ENCODE assay signal across 8 cellular contexts in genomic region chr2:234953116-234954031, GRCh38. TPM values are rescaled to one million over a fixed set of nuclear protein-coding genes. Genes with fewer than 3 reads are reported as not detected.
DNase-seq lines count a peak whose midpoint lies in the region; ATAC-seq and TF ChIP-seq lines count a peak whose summit lies in the region.

No MANE protein-coding gene starts in this region.

- intact Hi-C loops in activated CD4-positive, alpha-beta memory T cell treated with anti-CD3 and anti-CD28 coated beads for 36 hours (cut with micrococcal nuclease) = loop anchor here (5.0 kb wide), 1 partner anchor 1224 kb away; no protein-coding TSS in a partner anchor
- intact Hi-C loops in right lobe of liver (cut with DNase I) = no loop called here

- H3K27me3 ChIP-seq in right lobe of liver = no peaks in the 10 kb centered on the region
- no peaks in the 10 kb centered on the region for H3K27me3 ChIP-seq in thoracic aorta (replicated peaks; ENCODE audit: insufficient read depth)
- peaks cover 3% of the 10 kb centered on the region for H3K27me3 ChIP-seq in effector memory CD4-positive, alpha-beta T cell (replicated peaks; ENCODE audit: control insufficient read depth, insufficient read depth, low read length, poor library complexity, severe bottlenecking)

- no peaks in the 10 kb centered on the region for H3K36me3 Mint-ChIP-seq in activated CD4-positive, alpha-beta memory T cell treated with anti-CD3 and anti-CD28 coated beads for 36 hours
- no peaks in the 10 kb centered on the region for H3K36me3 Mint-ChIP-seq in activated CD4-positive, alpha-beta memory T cell treated with anti-CD3 and anti-CD28 coated beads, Interleukin-2, amount 10 ng/mL, durations not matched to agents 7 days and 5 days (ENCODE audit: low read depth)
- H3K36me3 Mint-ChIP-seq in brain = peaks cover 12% of the 10 kb centered on the region

- H3K27ac ChIP-seq in right lobe of liver (peak overlapping the region; percentile 74 to 96 (median 94)), thoracic aorta (peak overlapping the region; percentile 64 to 68)
- no peak overlapping the region for H3K27ac ChIP-seq in effector memory CD4-positive, alpha-beta T cell (ENCODE audit: insufficient read depth, low read length, poor library complexity, severe bottlenecking)

- H3K4me1 ChIP-seq in right lobe of liver (peaks cover 0 to 25% (median 7%) of the 10 kb centered on the region in 4 donors), thoracic aorta (ENCODE audit: control insufficient read depth in 1 of 2, low read depth in 2 of 2) (peaks cover 0 to 28% of the 10 kb centered on the region in 2 donors)
- peaks cover 10% of the 10 kb centered on the region for H3K4me1 ChIP-seq in effector memory CD4-positive, alpha-beta T cell (ENCODE audit: control insufficient read depth, insufficient read depth, low read length, poor library complexity, severe bottlenecking)

- H3K4me1 Mint-ChIP-seq in activated CD4-positive, alpha-beta memory T cell treated with anti-CD3 and anti-CD28 coated beads for 36 hours (ENCODE audit: low read depth) = peaks cover 3% of the 10 kb centered on the region
- H3K4me1 Mint-ChIP-seq in activated CD4-positive, alpha-beta memory T cell treated with anti-CD3 and anti-CD28 coated beads, Interleukin-2, amount 10 ng/mL, durations not matched to agents 7 days and 5 days = peaks cover 8% of the 10 kb centered on the region
- H3K4me1 Mint-ChIP-seq in brain = peaks cover 78% of the 10 kb centered on the region

- H3K9me3 ChIP-seq in right lobe of liver (no peaks in the 10 kb centered on the region), thoracic aorta (no peaks in the 10 kb centered on the region)
- H3K9me3 ChIP-seq in effector memory CD4-positive, alpha-beta T cell (ENCODE audit: control insufficient read depth, low read length) = no peaks in the 10 kb centered on the region

- peak; percentile 21 to 41 (median 32) for ATAC-seq in right lobe of liver
- no peak for ATAC-seq in thoracic aorta (ENCODE audit: insufficient number of reproducible peaks, low FRiP score, low read depth)
- no peak for ATAC-seq in GM18861 (IDR thresholded peaks at IDR 0.05; ENCODE audit: unreplicated experiment)

- CTCF ChIA-PET in activated CD4-positive, alpha-beta memory T cell treated with anti-CD3 and anti-CD28 coated beads for 36 hours (lab: Charles Lee) = no interaction called here
- CTCF ChIA-PET in activated CD4-positive, alpha-beta memory T cell treated with anti-CD3 and anti-CD28 coated beads, Interleukin-2, amount 10 ng/mL, durations not matched to agents 7 days and 5 days (lab: Charles Lee) = no interaction called here

- H3K4me3 Mint-ChIP-seq in activated CD4-positive, alpha-beta memory T cell treated with anti-CD3 and anti-CD28 coated beads for 36 hours = peak overlapping the region; percentile 52
- no peak overlapping the region for H3K4me3 Mint-ChIP-seq in activated CD4-positive, alpha-beta memory T cell treated with anti-CD3 and anti-CD28 coated beads, Interleukin-2, amount 10 ng/mL, durations not matched to agents 7 days and 5 days
- peak overlapping the region; percentile 90 to 97 (median 95) for H3K4me3 Mint-ChIP-seq in brain

- WGBS in right lobe of liver (ENCODE audit: insufficient coverage, low coverage, low lambda C conversion rate, missing lambda C conversion rate) = 26% methylated on average over 11 of the region's 20 CpGs

- TF ChIP-seq CTCF in brain (conservative IDR thresholded peaks at IDR 0.05) (no peak), right lobe of liver (IDR thresholded peaks at IDR 0.05) (no peak), thoracic aorta (IDR thresholded peaks at IDR 0.05) (no peak)

- no peak overlapping the region for H3K27ac Mint-ChIP-seq in activated CD4-positive, alpha-beta memory T cell treated with anti-CD3 and anti-CD28 coated beads for 36 hours
- no peak overlapping the region for H3K27ac Mint-ChIP-seq in activated CD4-positive, alpha-beta memory T cell treated with anti-CD3 and anti-CD28 coated beads, Interleukin-2, amount 10 ng/mL, durations not matched to agents 7 days and 5 days
- peak overlapping the region; percentile 91 to 98 (median 97) for H3K27ac Mint-ChIP-seq in brain

- TF ChIP-seq POLR2A in right lobe of liver (IDR thresholded peaks at IDR 0.05) = no peak

- peaks cover 48% of the 10 kb centered on the region for H3K27me3 Mint-ChIP-seq in activated CD4-positive, alpha-beta memory T cell treated with anti-CD3 and anti-CD28 coated beads for 36 hours
- peaks cover 60% of the 10 kb centered on the region for H3K27me3 Mint-ChIP-seq in activated CD4-positive, alpha-beta memory T cell treated with anti-CD3 and anti-CD28 coated beads, Interleukin-2, amount 10 ng/mL, durations not matched to agents 7 days and 5 days
- H3K27me3 Mint-ChIP-seq in brain = peaks cover 10% of the 10 kb centered on the region

- no peak for DNase-seq in activated CD4-positive, alpha-beta memory T cell treated with anti-CD3 and anti-CD28 coated beads for 36 hours
- DNase-seq in activated CD4-positive, alpha-beta memory T cell treated with anti-CD3 and anti-CD28 coated beads, Interleukin-2, amount 10 ng/mL, durations not matched to agents 7 days and 5 days = no peak
- DNase-seq in right lobe of liver (no peak), thoracic aorta (ENCODE audit: low spot score) (no peak), cerebellum (ENCODE audit: low spot score) (no peak)
- DNase-seq in effector memory CD4-positive, alpha-beta T cell = no peak

- POLR2A ChIA-PET in activated CD4-positive, alpha-beta memory T cell treated with anti-CD3 and anti-CD28 coated beads for 36 hours (lab: Charles Lee) = no interaction called here
- POLR2A ChIA-PET in activated CD4-positive, alpha-beta memory T cell treated with anti-CD3 and anti-CD28 coated beads, Interleukin-2, amount 10 ng/mL, durations not matched to agents 7 days and 5 days (lab: Charles Lee) = no interaction called here

- no peaks in the 10 kb centered on the region for H3K9me3 Mint-ChIP-seq in activated CD4-positive, alpha-beta memory T cell treated with anti-CD3 and anti-CD28 coated beads for 36 hours
- no peaks in the 10 kb centered on the region for H3K9me3 Mint-ChIP-seq in activated CD4-positive, alpha-beta memory T cell treated with anti-CD3 and anti-CD28 coated beads, Interleukin-2, amount 10 ng/mL, durations not matched to agents 7 days and 5 days
- H3K9me3 Mint-ChIP-seq in brain = peaks cover 0 to 5% (median 3%) of the 10 kb centered on the region in 5 experiments

- H3K4me3 ChIP-seq in right lobe of liver = peak overlapping the region; percentile 59 to 86 (median 71)
- peak overlapping the region; percentile 84 for H3K4me3 ChIP-seq in thoracic aorta
- H3K4me3 ChIP-seq in effector memory CD4-positive, alpha-beta T cell (ENCODE audit: insufficient read depth, low read depth, low read length, poor library complexity, severe bottlenecking) = no peak overlapping the region

- no peaks in the 10 kb centered on the region for H3K36me3 ChIP-seq in right lobe of liver
- no peaks in the 10 kb centered on the region for H3K36me3 ChIP-seq in thoracic aorta
- no peaks in the 10 kb centered on the region for H3K36me3 ChIP-seq in effector memory CD4-positive, alpha-beta T cell (ENCODE audit: control insufficient read depth, insufficient read depth, low read length)

RNA-seq across cellular contexts. Expression of gene SH3BP4, which starts 1.6 kb away (rescaled TPM):
- total RNA-seq in activated CD4-positive, alpha-beta memory T cell treated with anti-CD3 and anti-CD28 coated beads for 36 hours = under 1 TPM; 0.10 to 0.46 TPM
- under 1 TPM in 1 of 2 experiments, not detected in 1; 0.08 TPM for total RNA-seq in activated CD4-positive, alpha-beta memory T cell treated with anti-CD3 and anti-CD28 coated beads, Interleukin-2, amount 10 ng/mL, durations not matched to agents 7 days and 5 days
- 78.4 TPM for polyA plus RNA-seq in brain (ENCODE audit: insufficient read depth, low read depth, low replicate concordance)
- total RNA-seq in right lobe of liver (10 to 100 TPM; 18.8 to 30.4 (median 26.3) TPM), thoracic aorta (10 to 100 TPM; 24.0 to 32.4 TPM), cerebellum (19.7 TPM)

Comparison
In these comparisons a context has a peak if more than half of its experiments do, and no peak if none do; other contexts are left out.
1. H3K27ac Mint-ChIP-seq: peak in brain (5 of 5); none in activated CD4-positive, alpha-beta memory T cell treated with anti-CD3 and anti-CD28 coated beads for 36 hours (single experiment) and activated CD4-positive, alpha-beta memory T cell treated with anti-CD3 and anti-CD28 coated beads, Interleukin-2, amount 10 ng/mL, durations not matched to agents 7 days and 5 days (single experiment).
2. ATAC-seq: peak in right lobe of liver (4 of 4); none in thoracic aorta (single experiment) and GM18861 (single experiment).
3. RNA of gene SH3BP4, which starts 1.6 kb away (total RNA-seq): 24.0 to 32.4 TPM in thoracic aorta, 18.8 to 30.4 TPM in right lobe of liver and 19.7 TPM in cerebellum (single experiment); 0.10 to 0.46 TPM in activated CD4-positive, alpha-beta memory T cell treated with anti-CD3 and anti-CD28 coated beads for 36 hours and 0.08 TPM in activated CD4-positive, alpha-beta memory T cell treated with anti-CD3 and anti-CD28 coated beads, Interleukin-2, amount 10 ng/mL, durations not matched to agents 7 days and 5 days; every median in the first group is over 10 times any median in the second.